ENCODE assay signal across 8 cellular contexts in the genomic region with DNA sequence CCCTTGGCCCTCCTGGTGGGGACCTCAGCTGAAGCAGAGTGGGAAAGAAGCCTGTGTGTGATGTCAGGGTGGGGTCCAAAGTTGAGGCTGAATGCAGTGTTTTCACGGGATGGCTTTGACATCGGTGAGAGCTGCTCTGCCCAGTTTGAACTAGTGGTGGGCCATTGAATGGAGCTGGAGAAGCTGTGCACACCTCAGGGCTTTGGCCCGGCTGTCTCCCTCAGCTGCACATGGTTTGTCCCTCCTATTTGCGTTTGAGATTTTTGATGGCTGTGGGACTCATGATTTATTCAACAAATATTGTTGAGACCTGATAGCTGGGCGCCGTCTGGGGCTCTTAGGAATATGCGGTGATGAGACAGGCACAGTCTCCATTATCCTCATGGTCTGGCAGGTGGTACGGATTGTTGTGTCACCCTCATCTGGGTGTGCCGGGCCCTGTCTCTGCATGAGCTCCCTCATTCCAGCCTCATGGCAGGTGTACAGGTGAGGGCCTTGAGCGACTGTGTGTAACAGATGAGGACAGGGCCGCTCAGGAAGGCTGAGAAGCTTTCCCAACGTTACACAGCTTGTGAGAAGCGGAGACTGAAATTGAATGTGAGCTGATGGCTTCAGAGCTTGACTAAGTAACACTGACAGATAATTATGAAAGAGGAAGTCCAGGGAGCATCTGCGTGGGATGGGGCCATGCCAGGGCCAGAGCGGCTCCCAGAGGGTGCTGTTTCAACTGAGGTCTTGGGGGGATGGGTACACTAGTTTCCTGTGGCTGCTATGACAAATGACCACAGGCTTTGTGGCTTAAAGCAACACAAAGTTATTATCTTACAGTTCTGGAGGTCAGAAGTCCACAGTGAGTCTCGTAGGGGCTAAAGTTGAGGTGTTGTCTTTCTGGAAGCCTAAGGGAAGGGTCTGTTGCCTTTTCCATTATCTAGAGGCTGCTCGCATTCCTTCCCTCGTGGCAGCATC. TPM values are rescaled to one million over a fixed set of nuclear protein-coding genes. Genes with fewer than 3 reads are reported as not detected.
DNase-seq lines count a peak whose midpoint lies in the region; ATAC-seq and TF ChIP-seq lines count a peak whose summit lies in the region.

No MANE protein-coding gene starts in this region.

- intact Hi-C loops in prostate gland (cut with DNase I), result no loop called here

- DNase-seq in NK-92 treated with Interleukin-12 subunit alpha and Interleukin-12 subunit beta, amount 100 ng/mL, for 24 hours (lab: John Stamatoyannopoulos, UW), result peak; percentile 54
- DNase-seq in NK-92 (lab: John Stamatoyannopoulos, UW; ENCODE audit: unreplicated experiment) (no peak), KBM-7 (peak; percentile 94), prostate gland (ENCODE audit: low spot score) (no peak), activated gamma-delta T cell (lab: John Stamatoyannopoulos, UW) (no peak)
- DNase-seq in activated naive CD8-positive, alpha-beta T cell treated with anti-CD3 and anti-CD28 coated beads, Interleukin-2, amount 50 U/mL, for 24 hours, result peak; percentile 40

- H3K9me3 ChIP-seq in mesodermal cell (ENCODE audit: control insufficient read depth, low read length), result no peaks in the 10 kb centered on the region
- H3K9me3 ChIP-seq in prostate gland, result no peaks in the 10 kb centered on the region

- H3K27ac ChIP-seq in mesodermal cell (ENCODE audit: low read depth, low read length, severe bottlenecking) (peak overlapping the region; percentile 10), prostate gland (no peak overlapping the region)

- H3K36me3 ChIP-seq in mesodermal cell (ENCODE audit: control insufficient read depth, insufficient read depth, low read length) (peaks cover 23% of the 10 kb centered on the region), prostate gland (no peaks in the 10 kb centered on the region)

- TF ChIP-seq POLR2A in prostate gland (IDR thresholded peaks at IDR 0.05), result no peak

- no peak for TF ChIP-seq CTCF in prostate gland (IDR thresholded peaks at IDR 0.05)

- H3K4me1 ChIP-seq in mesodermal cell (ENCODE audit: control insufficient read depth, insufficient read depth, low read length, poor library complexity, severe bottlenecking) (peaks cover 28% of the 10 kb centered on the region), prostate gland (replicated peaks) (no peaks in the 10 kb centered on the region)

- H3K4me3 ChIP-seq in mesodermal cell (ENCODE audit: extremely low read depth, insufficient read depth, low read length, poor library complexity, severe bottlenecking) (no peak overlapping the region), prostate gland (no peak overlapping the region)

- peak overlapping the region; percentile 35 for H3K4me3 Mint-ChIP-seq in activated naive CD8-positive, alpha-beta T cell treated with anti-CD3 and anti-CD28 coated beads, Interleukin-2, amount 50 U/mL, for 24 hours

- H3K27ac Mint-ChIP-seq in activated naive CD8-positive, alpha-beta T cell treated with anti-CD3 and anti-CD28 coated beads, Interleukin-2, amount 50 U/mL, for 24 hours, result peak overlapping the region; percentile 78

- no peaks in the 10 kb centered on the region for H3K9me3 Mint-ChIP-seq in activated naive CD8-positive, alpha-beta T cell treated with anti-CD3 and anti-CD28 coated beads, Interleukin-2, amount 50 U/mL, for 24 hours

- in situ Hi-C loops in KBM-7 (cut with MboI; ENCODE audit: low pct_unique_long_range_greater_than_20kb, low sequenced_read_pairs), result no loop called here

- 95 to 98% methylated on average over 16 to 17 of the region's 18 CpGs for WGBS in mesodermal cell (ENCODE audit: insufficient coverage in 2 of 2), 2 experiments
- WGBS in prostate gland, result 85% methylated on average over 18 of the region's 18 CpGs

- peak; percentile 83 for ATAC-seq in GM21737 (IDR thresholded peaks at IDR 0.05; ENCODE audit: unreplicated experiment)
- peak; percentile 72 for ATAC-seq in activated naive CD8-positive, alpha-beta T cell treated with anti-CD3 and anti-CD28 coated beads, Interleukin-2, amount 50 U/mL, for 24 hours

- H3K27me3 ChIP-seq in prostate gland (replicated peaks; ENCODE audit: insufficient read depth), result no peaks in the 10 kb centered on the region

- H3K27me3 Mint-ChIP-seq in activated naive CD8-positive, alpha-beta T cell treated with anti-CD3 and anti-CD28 coated beads, Interleukin-2, amount 50 U/mL, for 24 hours, result no peaks in the 10 kb centered on the region

- H3K4me1 Mint-ChIP-seq in activated naive CD8-positive, alpha-beta T cell treated with anti-CD3 and anti-CD28 coated beads, Interleukin-2, amount 50 U/mL, for 24 hours, result peaks cover 67% of the 10 kb centered on the region

- peaks cover 1% of the 10 kb centered on the region for H3K36me3 Mint-ChIP-seq in activated naive CD8-positive, alpha-beta T cell treated with anti-CD3 and anti-CD28 coated beads, Interleukin-2, amount 50 U/mL, for 24 hours (ENCODE audit: low read depth)

RNA-seq across cellular contexts. Expression of gene CMIP, which starts 36.5 kb away (rescaled TPM):
- 43.4 TPM for polyA plus RNA-seq in mesodermal cell (2013, experiment 1 of 2)
- 38.5 TPM for polyA plus RNA-seq in mesodermal cell (2013, experiment 2 of 2)
- 10 to 100 TPM; 30.1 to 95.1 TPM for total RNA-seq in prostate gland

Comparison
In these comparisons a context has a peak if more than half of its experiments do, and no peak if none do; other contexts are left out.
1. DNase-seq: peak in NK-92 treated with Interleukin-12 subunit alpha and Interleukin-12 subunit beta, amount 100 ng/mL, for 24 hours (single experiment), KBM-7 (single experiment) and activated naive CD8-positive, alpha-beta T cell treated with anti-CD3 and anti-CD28 coated beads, Interleukin-2, amount 50 U/mL, for 24 hours (single experiment); none in NK-92 (single experiment), prostate gland (single experiment) and activated gamma-delta T cell (single experiment).